ENCODE assay signal across 9 cellular contexts in genomic region chr13:80361883-80362327, GRCh38. TPM values are rescaled to one million over a fixed set of nuclear protein-coding genes. Genes with fewer than 3 reads are reported as not detected.
DNase-seq lines count a peak whose midpoint lies in the region; ATAC-seq, FAIRE-seq and TF ChIP-seq lines count a peak whose summit lies in the region.
"Had no signal": no experiment of that assay in that cellular context is flagged by ENCODE, and none has a peak within 500 bp of the region (broad histone marks: within the 10 kb centered on the region; RNA-seq: fewer than 3 reads in every experiment).

No MANE protein-coding gene starts in this region.

- DNase-seq in H54 (ENCODE audit: insufficient read length, low spot score) (no peak), NCI-H146 treated with DMSO at 0.1 percent for 48 hours (lab: John Stamatoyannopoulos, UW; ENCODE audit: unreplicated experiment) (peak; percentile 25), foreskin melanocyte (peak; percentile 67), tibial nerve (ENCODE audit: low spot score in 2 of 2) (no peak), SHP77 treated with DMSO at 0.1 percent for 48 hours (lab: John Stamatoyannopoulos, UW) (no peak), foreskin fibroblast (no peak), NCI-H2227 (lab: John Stamatoyannopoulos, UW; ENCODE audit: unreplicated experiment) (no peak)

- H3K4me3 ChIP-seq in tibial nerve (no peak overlapping the region), foreskin fibroblast (ENCODE audit: low read depth in 1 of 2, low read length in 2 of 2) (no peak overlapping the region)

- peak; percentile 38 for FAIRE-seq in H54 (lab: Jason Lieb, UNC)
- FAIRE-seq: endometrium had no signal

- WGBS in tibial nerve, 2 donors = 25 to 63% methylated on average over 2 of the region's 2 CpGs

- no peak for TF ChIP-seq POLR2A in H54 (IDR thresholded peaks at IDR 0.05; ENCODE audit: low read depth, low read length)
- TF ChIP-seq POLR2A in tibial nerve (IDR thresholded peaks at IDR 0.05) = no peak

- no peaks in the 10 kb centered on the region for H3K27me3 ChIP-seq in tibial nerve

- H3K36me3 ChIP-seq in tibial nerve = no peaks in the 10 kb centered on the region

- H3K27ac ChIP-seq in tibial nerve = peak overlapping the region in 3 of 4 donors; percentile 1 to 67 (median 29)

- peak; percentile 94 for ATAC-seq in GM18517 (IDR thresholded peaks at IDR 0.05; ENCODE audit: unreplicated experiment)

- H3K9me3 ChIP-seq in tibial nerve = no peaks in the 10 kb centered on the region

- peaks cover 0 to 29% (median 4%) of the 10 kb centered on the region in 4 donors for H3K4me1 ChIP-seq in tibial nerve

- TF ChIP-seq CTCF in tibial nerve (IDR thresholded peaks at IDR 0.05) = peak in 2 of 5 experiments; percentile 11 to 18
- no peak for TF ChIP-seq CTCF in foreskin fibroblast (IDR thresholded peaks at IDR 0.05; ENCODE audit: low read depth, low read length)

- TF ChIP-seq EP300 in tibial nerve (IDR thresholded peaks at IDR 0.05) = peak in 1 of 2 donors; percentile 30

RNA-seq across cellular contexts. Expression of gene SPRY2, which starts 21.0 kb away (rescaled TPM):
- total RNA-seq in tibial nerve = 100 to 1,000 TPM in 1 of 4 donors, 10 to 100 TPM in 3; 80.4 to 122 (median 92.5) TPM

Comparison
In these comparisons a context has a peak if more than half of its experiments do, and no peak if none do; other contexts are left out.
1. DNase-seq: peak in NCI-H146 treated with DMSO at 0.1 percent for 48 hours (single experiment) and foreskin melanocyte (single experiment); none in H54 (single experiment), tibial nerve (0 of 2), SHP77 treated with DMSO at 0.1 percent for 48 hours (single experiment), foreskin fibroblast (0 of 2) and NCI-H2227 (single experiment).